8 cellular contexts compared by ENCODE assay signal in the genomic region with DNA sequence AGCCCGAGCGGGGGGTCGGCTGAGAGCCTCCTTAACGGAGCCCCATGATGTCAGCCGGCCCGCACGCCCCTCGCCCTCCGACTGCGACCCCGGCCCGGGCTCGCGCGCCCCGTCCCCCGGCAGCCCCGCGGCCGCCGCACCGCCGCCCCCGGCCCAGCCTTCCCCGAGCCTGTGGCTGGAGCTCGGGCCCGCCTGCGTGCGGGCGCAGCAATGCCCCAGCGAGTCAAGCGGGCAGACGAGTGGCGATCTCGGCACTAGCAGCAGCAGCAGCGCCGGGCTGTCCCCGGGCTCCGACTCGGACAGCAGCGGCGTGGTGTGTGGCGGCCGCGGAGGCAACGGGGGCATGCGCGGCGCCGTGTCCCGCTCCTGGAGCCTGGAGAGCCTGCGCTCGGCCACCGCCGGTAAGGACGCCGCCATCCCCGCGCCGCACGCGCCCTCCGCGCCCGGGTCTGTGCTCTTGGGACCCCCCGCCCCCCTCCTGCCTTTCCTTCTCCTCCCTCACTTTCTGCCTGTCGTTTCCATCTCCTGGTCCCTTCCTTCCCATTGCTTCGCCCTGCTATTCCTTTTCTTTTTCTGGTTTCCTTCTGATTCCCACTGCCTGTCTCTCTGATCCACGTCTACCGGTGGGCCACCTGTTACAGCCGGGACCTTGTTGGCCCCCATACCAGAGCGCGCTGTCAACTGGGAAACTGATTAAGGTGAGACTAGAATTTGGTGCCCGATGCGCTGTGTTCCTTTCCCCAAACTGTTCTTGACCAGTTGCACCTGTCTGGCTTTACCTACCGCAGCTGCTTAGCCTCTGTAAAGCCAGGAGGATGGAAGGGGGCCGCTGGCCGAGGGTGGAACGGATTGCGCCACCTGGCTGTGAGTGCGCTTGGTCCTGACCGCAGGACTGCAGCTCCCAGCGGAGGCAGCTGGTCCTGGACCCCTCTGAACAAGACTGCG.
DNase-seq lines count a peak whose midpoint lies in the region; ATAC-seq, FAIRE-seq and TF ChIP-seq lines count a peak whose summit lies in the region.

No MANE protein-coding gene starts in this region.

- peak overlapping the region; percentile 55 for H3K4me3 Mint-ChIP-seq in activated CD4-positive, alpha-beta T cell treated with anti-CD3 and anti-CD28 coated beads, Interleukin-2, amount 10 ng/mL, durations not matched to agents 7 days and 5 days
- H3K4me3 Mint-ChIP-seq in stimulated activated effector memory CD8-positive, alpha-beta T cell treated with anti-CD3 and anti-CD28 coated beads, Interleukin-12 subunit alpha, Interleukin-12 subunit beta, amount 100 ng/mL, for 72 hours: peak overlapping the region; percentile 61

- CTCF ChIA-PET in activated CD4-positive, alpha-beta T cell treated with anti-CD3 and anti-CD28 coated beads, Interleukin-2, amount 10 ng/mL, durations not matched to agents 7 days and 5 days (lab: Charles Lee): no interaction called here

- no peaks in the 10 kb centered on the region for H3K9me3 Mint-ChIP-seq in activated CD4-positive, alpha-beta T cell treated with anti-CD3 and anti-CD28 coated beads, Interleukin-2, amount 10 ng/mL, durations not matched to agents 7 days and 5 days
- no peaks in the 10 kb centered on the region for H3K9me3 Mint-ChIP-seq in stimulated activated effector memory CD8-positive, alpha-beta T cell treated with anti-CD3 and anti-CD28 coated beads, Interleukin-12 subunit alpha, Interleukin-12 subunit beta, amount 100 ng/mL, for 72 hours

- 2 to 3% methylated on average over 66 to 84 of the region's 84 CpGs for WGBS in heart right ventricle, 2 donors

- ATAC-seq in heart right ventricle: peak in 3 of 8 donors; percentile 54 to 72 (median 60)
- ATAC-seq in stimulated activated effector memory CD8-positive, alpha-beta T cell treated with anti-CD3 and anti-CD28 coated beads, Interleukin-12 subunit alpha, Interleukin-12 subunit beta, amount 100 ng/mL, for 72 hours: peak; percentile 27
- no peak for ATAC-seq in GM18519 (IDR thresholded peaks at IDR 0.05; ENCODE audit: low FRiP score, unreplicated experiment)
- ATAC-seq in omental fat pad (ENCODE audit: low FRiP score): no peak

- no peak for FAIRE-seq in kidney (lab: Jason Lieb, UNC)

- peaks cover 12% of the 10 kb centered on the region for H3K4me1 Mint-ChIP-seq in activated CD4-positive, alpha-beta T cell treated with anti-CD3 and anti-CD28 coated beads, Interleukin-2, amount 10 ng/mL, durations not matched to agents 7 days and 5 days
- H3K4me1 Mint-ChIP-seq in stimulated activated effector memory CD8-positive, alpha-beta T cell treated with anti-CD3 and anti-CD28 coated beads, Interleukin-12 subunit alpha, Interleukin-12 subunit beta, amount 100 ng/mL, for 72 hours: peaks cover 11% of the 10 kb centered on the region

- H3K9me3 ChIP-seq in heart right ventricle: no peaks in the 10 kb centered on the region
- H3K9me3 ChIP-seq in kidney (ENCODE audit: control insufficient read depth in 1 of 2, low read length in 2 of 2): no peaks in the 10 kb centered on the region

- H3K27ac ChIP-seq in heart right ventricle (no peak overlapping the region), kidney (ENCODE audit: low read depth in 2 of 2, low read length in 2 of 2) (no peak overlapping the region)

- POLR2A ChIA-PET in activated CD4-positive, alpha-beta T cell treated with anti-CD3 and anti-CD28 coated beads, Interleukin-2, amount 10 ng/mL, durations not matched to agents 7 days and 5 days (lab: Charles Lee): no interaction called here

- peaks cover 0 to 75% (median 71%) of the 10 kb centered on the region in 7 donors for H3K27me3 ChIP-seq in heart right ventricle

- TF ChIP-seq CTCF in heart right ventricle (IDR thresholded peaks at IDR 0.05) (peak in 7 of 9 donors; percentile 9 to 42 (median 34)), omental fat pad (IDR thresholded peaks at IDR 0.05) (no peak), kidney (IDR thresholded peaks at IDR 0.05; ENCODE audit: borderline replicate concordance, extremely low read depth, insufficient read depth) (no peak)

- H3K4me1 ChIP-seq in heart right ventricle: peaks cover 0 to 5% (median 0%) of the 10 kb centered on the region in 9 donors
- peaks cover 0 to 4% of the 10 kb centered on the region in 2 donors for H3K4me1 ChIP-seq in kidney (ENCODE audit: control insufficient read depth in 1 of 2, insufficient read depth in 1 of 2, low read depth in 1 of 2, low read length in 2 of 2)

- H3K27me3 Mint-ChIP-seq in activated CD4-positive, alpha-beta T cell treated with anti-CD3 and anti-CD28 coated beads, Interleukin-2, amount 10 ng/mL, durations not matched to agents 7 days and 5 days: peaks cover 61% of the 10 kb centered on the region

- no peaks in the 10 kb centered on the region for H3K36me3 Mint-ChIP-seq in activated CD4-positive, alpha-beta T cell treated with anti-CD3 and anti-CD28 coated beads, Interleukin-2, amount 10 ng/mL, durations not matched to agents 7 days and 5 days (ENCODE audit: low read depth)
- peaks cover 6% of the 10 kb centered on the region for H3K36me3 Mint-ChIP-seq in stimulated activated effector memory CD8-positive, alpha-beta T cell treated with anti-CD3 and anti-CD28 coated beads, Interleukin-12 subunit alpha, Interleukin-12 subunit beta, amount 100 ng/mL, for 72 hours

- intact Hi-C loops in heart right ventricle (cut with DNase I) (no loop called here), kidney (cut with DNase I) (no loop called here)

- peak overlapping the region; percentile 26 for H3K27ac Mint-ChIP-seq in activated CD4-positive, alpha-beta T cell treated with anti-CD3 and anti-CD28 coated beads, Interleukin-2, amount 10 ng/mL, durations not matched to agents 7 days and 5 days
- H3K27ac Mint-ChIP-seq in stimulated activated effector memory CD8-positive, alpha-beta T cell treated with anti-CD3 and anti-CD28 coated beads, Interleukin-12 subunit alpha, Interleukin-12 subunit beta, amount 100 ng/mL, for 72 hours: no peak overlapping the region

- no peaks in the 10 kb centered on the region for H3K36me3 ChIP-seq in heart right ventricle
- H3K36me3 ChIP-seq in kidney (ENCODE audit: control insufficient read depth in 1 of 2, insufficient read depth in 2 of 2, low read length in 2 of 2): no peaks in the 10 kb centered on the region

- no peak overlapping the region for H3K9ac ChIP-seq in kidney (ENCODE audit: low read length in 2 of 2)

- H3K4me3 ChIP-seq in heart right ventricle (peak overlapping the region in 7 of 10 donors; percentile 5 to 40 (median 34)), kidney (ENCODE audit: low read length in 2 of 2) (peak overlapping the region in 1 of 2 donors; percentile 41)

- no peak for DNase-seq in activated CD4-positive, alpha-beta T cell treated with anti-CD3 and anti-CD28 coated beads, Interleukin-2, amount 10 ng/mL, durations not matched to agents 7 days and 5 days
- no peak for DNase-seq in activated CD4-positive, alpha-beta T cell treated with anti-CD3 and anti-CD28 coated beads for 1 hour
- DNase-seq in RPMI8226 (peak; percentile 49), heart right ventricle (no peak), omental fat pad (ENCODE audit: low spot score) (no peak), kidney (no peak)
- peak in 1 of 2 donors; percentile 43 for DNase-seq in stimulated activated effector memory CD8-positive, alpha-beta T cell treated with anti-CD3 and anti-CD28 coated beads, Interleukin-12 subunit alpha, Interleukin-12 subunit beta, amount 100 ng/mL, for 72 hours (ENCODE audit: low spot score in 2 of 2)

Comparison
In these comparisons a context has a peak if more than half of its experiments do, and no peak if none do; other contexts are left out.
1. CTCF ChIP-seq: peak in heart right ventricle (7 of 9); none in omental fat pad (0 of 3) and kidney (single experiment).